Comparison of ENCODE assay signal across 16 cellular contexts in the genomic region with DNA sequence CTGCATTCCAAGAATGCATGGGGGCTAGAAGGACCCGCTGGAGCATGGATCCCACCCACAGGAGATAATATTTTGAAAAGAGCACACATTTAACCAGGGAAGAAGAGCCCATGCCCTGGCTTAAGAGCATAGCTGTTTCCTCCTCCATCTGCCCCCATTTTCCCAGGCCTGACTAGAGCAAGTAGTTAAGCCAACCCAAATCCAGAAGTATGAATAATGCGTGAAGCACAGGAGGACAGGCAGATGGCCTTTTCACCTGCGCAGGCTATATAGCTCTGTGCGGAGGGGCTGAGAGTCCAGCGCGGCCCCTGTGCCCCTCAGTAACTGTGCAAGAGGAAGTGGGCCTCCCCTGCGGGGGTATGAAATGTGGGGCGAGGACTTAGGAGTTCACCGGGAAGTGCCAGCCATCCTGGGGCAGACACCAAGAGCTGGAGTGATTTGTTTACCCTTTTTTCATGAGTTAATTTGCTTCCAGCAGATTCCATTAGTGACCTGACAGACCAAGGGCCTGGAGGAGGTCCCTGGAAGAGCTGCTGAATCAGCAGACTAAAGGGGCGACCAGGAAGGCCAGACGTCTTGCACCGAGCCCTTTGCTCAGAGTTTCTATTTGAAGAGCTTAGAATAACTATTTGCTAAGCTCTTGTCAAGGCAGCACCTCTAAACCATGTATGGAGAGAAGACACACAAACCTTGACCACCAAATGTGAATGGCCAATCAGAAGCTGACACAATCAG. TPM values are rescaled to one million over a fixed set of nuclear protein-coding genes. Genes with fewer than 3 reads are reported as not detected.
"Had no signal": no experiment of that assay in that cellular context is flagged by ENCODE, and none has a peak within 500 bp of the region (broad histone marks: within the 10 kb centered on the region; RNA-seq: fewer than 3 reads in every experiment).

No MANE protein-coding gene starts in this region.

- H3K4me3 Mint-ChIP-seq: activated CD4-positive, alpha-beta T cell treated with anti-CD3 and anti-CD28 coated beads for 36 hours; activated CD8-positive, alpha-beta T cell treated with anti-CD3 and anti-CD28 coated beads for 36 hours; activated naive CD8-positive, alpha-beta T cell treated with anti-CD3 and anti-CD28 coated beads, Interleukin-2, amount 50 U/mL, for 24 hours; activated T-helper 1 cell treated with anti-CD3 and anti-CD28 coated beads, Interleukin-12 subunit alpha, Interleukin-12 subunit beta, Interleukin-2, Interleukin-4 antibody, amounts not matched to agents 30 ng/mL and 10 ng/mL and 1 ng/mL, durations not matched to agents 14 hours and 24 hours and 36 hours; naive thymus-derived CD4-positive, alpha-beta T cell had no signal

- H3K4me3 ChIP-seq: ascending aorta, esophagus muscularis mucosa, suprapubic skin, upper lobe of right lung had no signal

- H3K4me1 ChIP-seq: ascending aorta, suprapubic skin, upper lobe of right lung had no signal

- H3K36me3 ChIP-seq: ascending aorta, esophagus muscularis mucosa, suprapubic skin, upper lobe of right lung had no signal

- H3K9me3 ChIP-seq: ascending aorta, esophagus muscularis mucosa, suprapubic skin, upper lobe of right lung had no signal

- H3K27me3 Mint-ChIP-seq: activated CD4-positive, alpha-beta T cell treated with anti-CD3 and anti-CD28 coated beads for 36 hours; activated CD8-positive, alpha-beta T cell treated with anti-CD3 and anti-CD28 coated beads for 36 hours; activated naive CD8-positive, alpha-beta T cell treated with anti-CD3 and anti-CD28 coated beads, Interleukin-2, amount 50 U/mL, for 24 hours had no signal

- H3K9me3 Mint-ChIP-seq: activated CD8-positive, alpha-beta T cell treated with anti-CD3 and anti-CD28 coated beads for 36 hours; activated naive CD8-positive, alpha-beta T cell treated with anti-CD3 and anti-CD28 coated beads, Interleukin-2, amount 50 U/mL, for 24 hours; activated T-helper 1 cell treated with anti-CD3 and anti-CD28 coated beads, Interleukin-12 subunit alpha, Interleukin-12 subunit beta, Interleukin-2, Interleukin-4 antibody, amounts not matched to agents 30 ng/mL and 10 ng/mL and 1 ng/mL, durations not matched to agents 14 hours and 24 hours and 36 hours had no signal

- DNase-seq: activated CD4-positive, alpha-beta T cell treated with anti-CD3 and anti-CD28 coated beads for 36 hours; activated CD8-positive, alpha-beta memory T cell treated with anti-CD3 and anti-CD28 coated beads, Interleukin-2, amount 50 U/mL, for 4 hours; activated CD8-positive, alpha-beta T cell treated with anti-CD3 and anti-CD28 coated beads for 36 hours; activated naive CD4-positive, alpha-beta T cell treated with Interleukin-2 at 50 U/mL for 16 hours; activated naive CD8-positive, alpha-beta T cell treated with anti-CD3 and anti-CD28 coated beads, Interleukin-2, amount 50 U/mL, for 24 hours; naive thymus-derived CD4-positive, alpha-beta T cell; stimulated activated CD4-positive, alpha-beta T cell treated with anti-CD3 and anti-CD28 coated beads, Interleukin-4, amount 100 ng/mL, for 1 hour; stimulated activated CD8-positive, alpha-beta memory T cell treated with anti-CD3 and anti-CD28 coated beads, Interleukin-4, amount 100 ng/mL, for 48 hours; stimulated activated naive CD8-positive, alpha-beta T cell treated with anti-CD3 and anti-CD28 coated beads, Interleukin-15, Interleukin-2, amounts not matched to agents 100 U/mL and 50 U/mL, for 24 hours; T1000; upper lobe of right lung had no signal

- H3K27ac Mint-ChIP-seq: activated CD4-positive, alpha-beta T cell treated with anti-CD3 and anti-CD28 coated beads for 36 hours; activated CD8-positive, alpha-beta T cell treated with anti-CD3 and anti-CD28 coated beads for 36 hours; activated naive CD8-positive, alpha-beta T cell treated with anti-CD3 and anti-CD28 coated beads, Interleukin-2, amount 50 U/mL, for 24 hours; activated T-helper 1 cell treated with anti-CD3 and anti-CD28 coated beads, Interleukin-12 subunit alpha, Interleukin-12 subunit beta, Interleukin-2, Interleukin-4 antibody, amounts not matched to agents 30 ng/mL and 10 ng/mL and 1 ng/mL, durations not matched to agents 14 hours and 24 hours and 36 hours; naive thymus-derived CD4-positive, alpha-beta T cell had no signal

- H3K27ac ChIP-seq: ascending aorta, esophagus muscularis mucosa, suprapubic skin, upper lobe of right lung had no signal

- H3K27me3 ChIP-seq: ascending aorta, esophagus muscularis mucosa, suprapubic skin, upper lobe of right lung had no signal

- H3K4me1 Mint-ChIP-seq: activated CD4-positive, alpha-beta T cell treated with anti-CD3 and anti-CD28 coated beads for 36 hours; activated naive CD8-positive, alpha-beta T cell treated with anti-CD3 and anti-CD28 coated beads, Interleukin-2, amount 50 U/mL, for 24 hours had no signal

RNA-seq across cellular contexts. Expression of gene DPF3, which starts 37.2 kb away (rescaled TPM):
- total RNA-seq: bronchial epithelial cell had no signal
